13 cellular contexts compared by ENCODE assay signal in the genomic region with DNA sequence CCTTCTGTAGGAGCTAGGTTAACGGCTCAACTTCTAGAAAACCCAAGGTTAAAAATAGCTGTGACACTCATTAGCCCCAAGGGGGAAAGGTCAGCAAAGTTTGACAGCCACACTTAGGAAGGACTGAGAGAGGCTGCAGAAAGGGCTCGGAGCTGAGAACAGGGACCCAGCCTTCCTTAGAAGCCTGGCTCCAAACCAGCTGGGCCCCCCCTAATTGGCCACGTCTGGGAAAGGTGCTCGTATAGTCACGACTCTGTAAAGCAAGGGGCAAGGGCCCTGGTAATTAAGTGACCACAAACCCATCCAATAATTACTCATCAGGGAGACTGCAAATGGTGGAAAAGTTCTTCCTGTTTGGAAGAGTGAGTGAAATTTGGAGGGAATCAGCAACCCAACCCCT.
"Had no signal": no experiment of that assay in that cellular context is flagged by ENCODE, and none has a peak within 500 bp of the region (broad histone marks: within the 10 kb centered on the region; RNA-seq: fewer than 3 reads in every experiment).

No MANE protein-coding gene starts in this region.

- ATAC-seq: activated CD4-positive, CD25-positive, alpha-beta regulatory T cell treated with anti-CD3 and anti-CD28 coated beads, Interleukin-2, amount 50 U/mL, for 24 hours; activated CD8-positive, alpha-beta memory T cell treated with anti-CD3 and anti-CD28 coated beads, Interleukin-2, amount 10 ng/mL, durations not matched to agents 7 days and 5 days; naive thymus-derived CD8-positive, alpha-beta T cell had no signal

- H3K4me3 ChIP-seq: gastrocnemius medialis, hepatocyte, right atrium auricular region, stomach had no signal

- H3K36me3 ChIP-seq: gastrocnemius medialis, right atrium auricular region, stomach had no signal

- H3K27me3 ChIP-seq: gastrocnemius medialis, hepatocyte, right atrium auricular region had no signal

- H3K79me2 ChIP-seq: hepatocyte had no signal

- H3K9me3 ChIP-seq: gastrocnemius medialis, right atrium auricular region, stomach had no signal

- H3K4me2 ChIP-seq: hepatocyte had no signal

- H3K27ac ChIP-seq: hepatocyte, right atrium auricular region, stomach had no signal

- H3K4me1 ChIP-seq: gastrocnemius medialis, right atrium auricular region had no signal

- DNase-seq: activated CD4-positive, alpha-beta T cell treated with anti-CD3 and anti-CD28 coated beads, Interleukin-2, amount 50 U/mL, for 48 hours; activated CD8-positive, alpha-beta memory T cell treated with anti-CD3 and anti-CD28 coated beads, Interleukin-2, amount 10 ng/mL, durations not matched to agents 7 days and 5 days; activated effector memory CD4-positive, alpha-beta T cell treated with Interleukin-2 at 50 U/mL for 16 hours; activated T-cell treated with anti-CD3 and anti-CD28 coated beads, Interleukin-2, amount 50 U/mL, for 24 hours; amniotic stem cell; naive thymus-derived CD8-positive, alpha-beta T cell; nucleus accumbens; small intestine; stomach had no signal

- H2AFZ ChIP-seq: hepatocyte had no signal
